ENCODE assay signal across 1 cellular context in genomic region chr3:188518835-188519452, GRCh38.
A peak's percentile ranks its signal among the peaks of the same experiment; 100 is the strongest.
TF ChIP-seq lines count a peak whose summit lies in the region.

No MANE protein-coding gene starts in this region.

TF ChIP-seq in liver, 16 proteins besides CTCF, POLR2A, EP300 and RAD21 (continued from another document):
- TF ChIP-seq HNF4G (IDR thresholded peaks at IDR 0.05) (no peak), HNF4A (conservative IDR thresholded peaks at IDR 0.05) (peak; percentile 68 to 76), TAF1 (conservative IDR thresholded peaks at IDR 0.05) (no peak), YY1 (IDR thresholded peaks at IDR 0.05) (peak; percentile 57), REST (IDR thresholded peaks at IDR 0.05) (peak; percentile 66), JUND (IDR thresholded peaks at IDR 0.05) (peak; percentile 57 to 64), RXRA (IDR thresholded peaks at IDR 0.05) (peak; percentile 93), GABPA (IDR thresholded peaks at IDR 0.05 in 1 of 2, conservative IDR thresholded peaks at IDR 0.05 in 1 of 2) (no peak), MAX (IDR thresholded peaks at IDR 0.05) (peak; percentile 60)
